ENCODE assay signal across 1 cellular context in genomic region chr7:150368884-150369739, GRCh38.
TF ChIP-seq lines count a peak whose summit lies in the region.

No MANE protein-coding gene starts in this region.

TF ChIP-seq in HepG2, 621 proteins besides CTCF, POLR2A, EP300 and RAD21 (continued from another document and continues in another):
- TF ChIP-seq GMEB2 (CRISPR knock-in tag; IDR thresholded peaks at IDR 0.05; ENCODE audit: low read depth) (no peak), KIAA2018 (CRISPR knock-in tag; IDR thresholded peaks at IDR 0.05; ENCODE audit: borderline replicate concordance) (no peak), ZNF337 (CRISPR knock-in tag; IDR thresholded peaks at IDR 0.05; ENCODE audit: borderline replicate concordance, low read depth) (no peak), FOXK2 (IDR thresholded peaks at IDR 0.05) (no peak), KLF13 (CRISPR knock-in tag; IDR thresholded peaks at IDR 0.05) (no peak), HMGA1 (CRISPR knock-in tag; conservative IDR thresholded peaks at IDR 0.05) (no peak), ZNF746 (CRISPR knock-in tag; IDR thresholded peaks at IDR 0.05) (no peak), MAFK (conservative IDR thresholded peaks at IDR 0.05 in 1 of 2, IDR thresholded peaks at IDR 0.05 in 1 of 2; ENCODE audit: low read length in 2 of 2) (no peak), MBNL3 (CRISPR knock-in tag; conservative IDR thresholded peaks at IDR 0.05) (no peak), ZNF547 (CRISPR knock-in tag; IDR thresholded peaks at IDR 0.05) (no peak; the same call in 1 of the 2 replicates), MLLT10 (CRISPR knock-in tag; IDR thresholded peaks at IDR 0.05) (no peak), ZFP36L2 (CRISPR knock-in tag; IDR thresholded peaks at IDR 0.05) (no peak), PHF20 (CRISPR knock-in tag; IDR thresholded peaks at IDR 0.05) (peak; percentile 47; the same call in 1 of the 2 replicates), E2F5 (CRISPR knock-in tag; conservative IDR thresholded peaks at IDR 0.05) (no peak), NR2F1 (CRISPR knock-in tag; IDR thresholded peaks at IDR 0.05) (no peak), PRDM15 (CRISPR knock-in tag; IDR thresholded peaks at IDR 0.05) (0 out of 2 replicates have a peak, but pooled peaks have one; percentile 9), ZNF816 (CRISPR knock-in tag; IDR thresholded peaks at IDR 0.05; ENCODE audit: borderline replicate concordance) (no peak), ZHX1 (CRISPR knock-in tag; IDR thresholded peaks at IDR 0.05; ENCODE audit: low read depth) (no peak), ZNF180 (CRISPR knock-in tag; IDR thresholded peaks at IDR 0.05; ENCODE audit: borderline replicate concordance, low read depth) (no peak), ZNF101 (CRISPR knock-in tag; IDR thresholded peaks at IDR 0.05; ENCODE audit: borderline replicate concordance, low read depth) (no peak), FOXC1 (CRISPR knock-in tag; IDR thresholded peaks at IDR 0.05; ENCODE audit: borderline replicate concordance) (no peak), ZNF558 (CRISPR knock-in tag; IDR thresholded peaks at IDR 0.05; ENCODE audit: borderline replicate concordance) (0 out of 2 replicates have a peak, but pooled peaks have one; percentile 1), ZNF263 (CRISPR knock-in tag; IDR thresholded peaks at IDR 0.05) (no peak), NFAT5 (CRISPR knock-in tag; IDR thresholded peaks at IDR 0.05) (no peak), ZNF251 (CRISPR knock-in tag; IDR thresholded peaks at IDR 0.05) (no peak), ZNF564 (CRISPR knock-in tag; IDR thresholded peaks at IDR 0.05) (no peak), ZNF605 (CRISPR knock-in tag; IDR thresholded peaks at IDR 0.05) (peak; percentile 87), MYNN (CRISPR knock-in tag; IDR thresholded peaks at IDR 0.05; ENCODE audit: low read depth) (no peak), MAFF (IDR thresholded peaks at IDR 0.05; ENCODE audit: low read depth, low read length) (no peak), DBP (CRISPR knock-in tag; IDR thresholded peaks at IDR 0.05; ENCODE audit: not compliant biosample characterization) (no peak), HMG20B (CRISPR knock-in tag; conservative IDR thresholded peaks at IDR 0.05) (no peak), SMAD3 (CRISPR knock-in tag; IDR thresholded peaks at IDR 0.05) (no peak), MTF2 (CRISPR knock-in tag; IDR thresholded peaks at IDR 0.05; ENCODE audit: borderline replicate concordance) (no peak), FOSL1 (CRISPR knock-in tag; IDR thresholded peaks at IDR 0.05; ENCODE audit: borderline replicate concordance) (no peak), ZNF3 (CRISPR knock-in tag; IDR thresholded peaks at IDR 0.05) (no peak)
